Comparison of ENCODE assay signal across 24 cellular contexts in the genomic region with DNA sequence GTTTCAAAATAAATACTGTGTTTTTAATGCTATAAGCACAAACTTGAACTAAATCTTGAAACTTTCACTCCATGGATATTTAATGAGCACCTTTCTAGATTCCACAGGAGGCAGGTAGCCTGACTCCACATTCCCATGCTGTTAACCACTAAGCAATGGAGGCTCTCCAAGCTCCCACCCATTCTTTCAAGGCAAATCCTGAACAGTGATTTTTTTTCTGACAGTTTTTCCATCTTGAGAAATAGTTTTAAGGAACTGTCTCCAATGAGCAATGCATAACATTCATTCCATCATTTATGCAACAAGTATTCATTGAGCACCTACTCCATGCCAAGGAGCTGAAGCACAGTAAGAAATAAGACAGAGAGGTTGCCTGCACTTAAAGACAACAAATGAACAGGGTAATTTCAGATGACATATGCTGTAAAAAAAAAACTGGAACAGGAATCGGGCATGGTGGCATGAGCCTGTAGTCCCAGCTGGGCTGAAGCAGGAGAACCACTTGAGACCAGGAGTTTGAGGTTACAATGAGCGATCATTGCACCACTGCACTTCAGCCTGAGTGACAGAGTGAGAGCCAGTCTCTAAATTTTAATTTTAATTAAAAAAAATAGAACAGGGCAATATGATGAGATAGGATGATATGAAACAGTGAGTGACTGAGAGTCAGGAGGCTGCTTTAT.
"Had no signal": no experiment of that assay in that cellular context is flagged by ENCODE, and none has a peak within 500 bp of the region (broad histone marks: within the 10 kb centered on the region; RNA-seq: fewer than 3 reads in every experiment).

No MANE protein-coding gene starts in this region.

- H3K4me2 ChIP-seq: neural progenitor cell had no signal

- H3K27me3 ChIP-seq: gastrocnemius medialis, neural progenitor cell, right atrium auricular region, stomach, testis, tibial artery, upper lobe of left lung, uterus had no signal

- H2AFZ ChIP-seq: neural progenitor cell had no signal

- ATAC-seq: gastrocnemius medialis; naive thymus-derived CD4-positive, alpha-beta T cell; sciatic nerve; stimulated activated effector memory CD8-positive, alpha-beta T cell treated with anti-CD3 and anti-CD28 coated beads, Interleukin-12 subunit alpha, Interleukin-12 subunit beta, amount 100 ng/mL, for 72 hours had no signal

- H3K9me3 ChIP-seq: prostate gland, testis, uterus had no signal

- H3K9ac ChIP-seq: neural progenitor cell had no signal

- H3K36me3 ChIP-seq: esophagus squamous epithelium, gastrocnemius medialis, prostate gland, right atrium auricular region, stomach, tibial artery, upper lobe of left lung, uterus had no signal

- H3K27ac ChIP-seq: coronary artery, esophagus squamous epithelium, gastrocnemius medialis, neural progenitor cell, prostate gland, right atrium auricular region, stomach, testis, tibial artery, upper lobe of left lung, uterus had no signal

- H3K4me1 ChIP-seq: esophagus squamous epithelium, gastrocnemius medialis, neural progenitor cell, prostate gland, right atrium auricular region, stomach, testis, tibial artery, upper lobe of left lung, uterus had no signal

- DNase-seq: dermis blood vessel endothelial cell; effector memory CD4-positive, alpha-beta T cell; esophagus squamous epithelium; foreskin fibroblast; gastrocnemius medialis; head of caudate nucleus; mammary epithelial cell; mesendoderm; midbrain; naive thymus-derived CD4-positive, alpha-beta T cell; stimulated activated CD4-positive, alpha-beta T cell treated with anti-CD3 and anti-CD28 coated beads, Interleukin-2, amount 100 ng/mL, for 24 hours; stimulated activated CD4-positive, alpha-beta T cell treated with anti-CD3 and anti-CD28 coated beads, Interleukin-4, amount 100 ng/mL, for 24 hours; stimulated activated naive CD4-positive, alpha-beta T cell treated with Interleukin-2 at 50 U/mL for 16 hours; stomach; testis; tibial artery; uterus had no signal

- H3K4me3 ChIP-seq: coronary artery, esophagus squamous epithelium, gastrocnemius medialis, neural progenitor cell, prostate gland, right atrium auricular region, stomach, testis, tibial artery, upper lobe of left lung, uterus had no signal
